In the genomic region with DNA sequence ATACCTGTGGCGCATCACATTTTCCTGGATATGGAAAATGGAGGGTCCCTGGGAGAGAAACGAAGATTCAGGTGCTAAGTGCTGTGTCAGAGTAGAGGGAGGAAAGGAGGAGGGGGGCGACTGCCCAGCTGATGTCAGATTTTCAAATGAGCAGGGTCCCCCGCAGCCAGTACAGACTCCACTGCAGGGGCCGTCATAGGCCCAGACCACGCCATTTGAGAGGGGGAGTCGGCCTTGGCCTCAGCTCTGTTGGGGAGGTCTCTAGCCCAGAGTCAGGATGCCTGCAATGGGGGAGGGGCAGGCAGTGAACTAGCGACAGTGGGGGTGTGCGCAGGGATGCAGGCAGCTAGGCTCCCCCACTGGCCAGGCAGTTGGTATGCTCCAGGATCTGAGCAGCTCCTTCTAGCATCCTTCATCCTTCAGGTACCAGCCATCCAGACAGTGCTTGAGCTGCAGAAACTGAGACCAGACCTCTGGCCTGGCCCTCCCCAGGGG, we compare ENCODE assay signal across 9 cellular contexts. TPM values are rescaled to one million over a fixed set of nuclear protein-coding genes. Genes with fewer than 3 reads are reported as not detected.
A peak's percentile ranks its signal among the peaks of the same experiment; 100 is the strongest.
DNase-seq lines count a peak whose midpoint lies in the region; ATAC-seq, FAIRE-seq and TF ChIP-seq lines count a peak whose summit lies in the region.
"Had no signal": no experiment of that assay in that cellular context is flagged by ENCODE, and none has a peak within 500 bp of the region (broad histone marks: within the 10 kb centered on the region; RNA-seq: fewer than 3 reads in every experiment).

Gene BSCL2, minus strand, starts transcription at position 148 of the 495 bp plus-strand sequence. CDS start 229 bp downstream, outside the sequence.
Gene GNG3, plus strand, starts transcription at position 400 of the 495 bp plus-strand sequence. CDS start 620 bp downstream, outside the sequence.

- H3K4me1 ChIP-seq in kidney (ENCODE audit: control insufficient read depth in 1 of 2, insufficient read depth in 1 of 2, low read depth in 1 of 2, low read length in 2 of 2) (peaks cover 29 to 30% of the 10 kb centered on the region in 2 donors), stomach (peaks cover 42 to 70% (median 58%) of the 10 kb centered on the region in 4 donors)

- H3K27ac ChIP-seq in kidney (ENCODE audit: low read depth in 2 of 2, low read length in 2 of 2) (peak within 1 kb of the TSS; percentile 93 to 94), stomach (peak within 1 kb of the TSS; percentile 89 to 99 (median 92))

- DNase-seq in AG09309 (ENCODE audit: low read depth) (no peak), astrocyte of the spinal cord (ENCODE audit: low read depth, low spot score) (no peak), kidney (no peak), stomach (no peak)
- DNase-seq in Jurkat, Clone E6-1 (ENCODE audit: low read depth, low spot score) = peak; percentile 33
- no peak for DNase-seq in stimulated activated naive CD4-positive, alpha-beta T cell treated with Interleukin-2 at 50 U/mL for 16 hours (lab: John Stamatoyannopoulos, UW)

- ATAC-seq in GM19035 (IDR thresholded peaks at IDR 0.05; ENCODE audit: unreplicated experiment) = no peak
- ATAC-seq in GM18868 (IDR thresholded peaks at IDR 0.05; ENCODE audit: unreplicated experiment) = no peak

- peak within 1 kb of the TSS; percentile 79 to 98 for H3K9ac ChIP-seq in kidney (ENCODE audit: low read length in 2 of 2)

- H3K9me3 ChIP-seq in kidney (ENCODE audit: control insufficient read depth in 1 of 2, low read length in 2 of 2) (no peaks in the 10 kb centered on the region), stomach (no peaks in the 10 kb centered on the region)

- H3K27me3 ChIP-seq in stomach = no peaks in the 10 kb centered on the region

- TF ChIP-seq CTCF in AG09309 (IDR thresholded peaks at IDR 0.05; ENCODE audit: control insufficient read depth, insufficient read depth, low read depth, low read length, missing control alignments) (no peak), astrocyte of the spinal cord (IDR thresholded peaks at IDR 0.05; ENCODE audit: low read depth, low read length) (no peak), kidney (IDR thresholded peaks at IDR 0.05; ENCODE audit: borderline replicate concordance, extremely low read depth, insufficient read depth) (no peak), stomach (IDR thresholded peaks at IDR 0.05) (no peak)

- intact Hi-C loops in kidney (cut with DNase I) (no loop called here), stomach (cut with DNase I; ENCODE audit: low total_unique reads) (no loop called here)

- WGBS in stomach, 5 donors = 82 to 94% (median 85%) methylated on average over 6 to 9 of the region's 9 CpGs

- in situ Hi-C loops in astrocyte of the spinal cord (cut with HindIII; ENCODE audit: low sequenced_read_pairs) = no loop called here

- no peak for FAIRE-seq in kidney (lab: Jason Lieb, UNC)

- no peak for TF ChIP-seq POLR2A in stomach (IDR thresholded peaks at IDR 0.05)

- H3K36me3 ChIP-seq in kidney (ENCODE audit: control insufficient read depth in 1 of 2, insufficient read depth in 2 of 2, low read length in 2 of 2) (peaks cover 0 to 9% of the 10 kb centered on the region in 2 donors), stomach (peaks cover 13 to 24% (median 22%) of the 10 kb centered on the region in 4 donors)

- no peak for TF ChIP-seq EP300 in stomach (IDR thresholded peaks at IDR 0.05)

- H3K4me3 ChIP-seq in AG09309 (ENCODE audit: control insufficient read depth, low read depth, low read length) (peak within 1 kb of the TSS; percentile 6), astrocyte of the spinal cord (ENCODE audit: low read depth, low read length) (peak within 1 kb of the TSS; percentile 36), kidney (ENCODE audit: low read length in 2 of 2) (peak within 1 kb of the TSS; percentile 88 to 91), stomach (peak within 1 kb of the TSS; percentile 65 to 87 (median 80))
- H3K4me3 ChIP-seq in Jurkat, Clone E6-1 (ENCODE audit: low read length) = peak within 1 kb of the TSS; percentile 79

RNA-seq across cellular contexts. Expression of gene BSCL2, which starts in this region (rescaled TPM):
- polyA plus RNA-seq in Jurkat, Clone E6-1 (2012; ENCODE audit: insufficient read depth, insufficient read length) = 62.5 TPM
- total RNA-seq in kidney (93.2 TPM), stomach (100 to 1,000 TPM in 3 of 5 donors, 10 to 100 TPM in 2; 29.9 to 144 (median 110) TPM)
- polyA plus RNA-seq in kidney (ENCODE audit: insufficient read depth, low read depth, low replicate concordance) (249 TPM), stomach (10 to 100 TPM; 63.4 to 95.9 (median 92.6) TPM)

RNA-seq across cellular contexts. Expression of gene GNG3, which starts in this region (rescaled TPM):
- not detected for polyA plus RNA-seq in Jurkat, Clone E6-1 (2012; ENCODE audit: insufficient read depth, insufficient read length)
- total RNA-seq in kidney = not detected
- polyA plus RNA-seq in kidney (ENCODE audit: insufficient read depth, low read depth, low replicate concordance) = 1.1 TPM
- not detected for total RNA-seq in stomach
- polyA plus RNA-seq in stomach = under 1 TPM in 1 of 3 donors, not detected in 2; 0.75 TPM
- total RNA-seq: pulmonary artery endothelial cell had no signal

Comparison
In these comparisons a context has a peak if more than half of its experiments do, and no peak if none do; other contexts are left out.
1. H3K4me3 ChIP-seq: peak in every context shown above with its lines; median percentile 90 in kidney; 80 in stomach; 79 in Jurkat, Clone E6-1; 36 in astrocyte of the spinal cord; 6 in AG09309.